ENCODE assay signal across 8 cellular contexts in the genomic region with DNA sequence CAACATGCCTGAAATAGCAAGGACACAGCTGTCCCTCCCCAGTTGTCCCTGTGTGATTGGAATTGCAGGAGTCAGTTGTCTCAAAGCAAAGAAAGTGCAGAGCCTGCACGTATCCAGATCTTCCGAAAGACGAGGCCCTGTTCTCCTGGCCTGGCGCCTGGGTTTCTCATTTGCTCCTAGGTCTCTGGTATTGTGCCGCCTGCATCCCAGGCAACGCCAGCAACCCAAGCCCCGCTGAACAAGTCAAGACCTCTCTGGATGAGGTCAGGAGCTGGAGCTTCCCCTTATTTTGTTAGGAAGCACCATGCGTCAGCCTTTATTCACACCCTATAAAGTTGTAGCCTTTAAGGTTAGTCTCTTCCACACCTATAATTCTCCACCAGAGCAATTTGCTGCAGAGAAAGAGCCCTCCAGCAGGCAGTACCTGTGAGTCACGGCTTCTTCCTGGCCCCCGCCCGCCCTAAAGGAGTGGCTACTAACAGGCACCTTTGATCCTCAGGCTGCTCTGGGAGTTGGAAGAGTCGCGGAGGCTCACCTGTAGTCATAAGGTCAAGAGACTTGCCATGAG.
DNase-seq lines count a peak whose midpoint lies in the region; ATAC-seq, FAIRE-seq and TF ChIP-seq lines count a peak whose summit lies in the region.
"Had no signal": no experiment of that assay in that cellular context is flagged by ENCODE, and none has a peak within 500 bp of the region (broad histone marks: within the 10 kb centered on the region; RNA-seq: fewer than 3 reads in every experiment).

No MANE protein-coding gene starts in this region.

- H3K36me3 ChIP-seq in PC-3 (ENCODE audit: low read depth, low read length) (no peaks in the 10 kb centered on the region), H1 (ENCODE audit: control insufficient read depth in 2 of 4, insufficient read depth in 4 of 4, low read length in 3 of 4) (no peaks in the 10 kb centered on the region), mesendoderm (ENCODE audit: control insufficient read depth, insufficient read depth, low read length) (no peaks in the 10 kb centered on the region), upper lobe of left lung (no peaks in the 10 kb centered on the region)

- no peaks in the 10 kb centered on the region for H3K9me2 ChIP-seq in PC-3 (replicated peaks; ENCODE audit: low read length)

- H3K27me3 ChIP-seq in PC-3 (ENCODE audit: low read length) (no peaks in the 10 kb centered on the region), H1 (replicated peaks in 1 of 4; ENCODE audit: control insufficient read depth in 3 of 4, extremely low read depth in 1 of 4, insufficient read depth in 3 of 4, low read length in 3 of 4) (no peaks in the 10 kb centered on the region), mesendoderm (ENCODE audit: insufficient read depth, low read length, poor library complexity) (no peaks in the 10 kb centered on the region), upper lobe of left lung (no peaks in the 10 kb centered on the region)

- POLR2A ChIA-PET in PC-3 (lab: Charles Lee; ENCODE audit: unreplicated experiment): interaction anchor here (0.5 to 1.0 kb wide), 6 partner anchors 26 to 81 kb away, joined by 3 to 8 read pairs (median 4); no protein-coding TSS in a partner anchor
- POLR2A ChIA-PET in H1 (lab: Charles Lee; ENCODE audit: partially characterized antibody): no interaction called here

- peak overlapping the region; percentile 99 for H3K9ac ChIP-seq in PC-3 (ENCODE audit: low read length)
- H3K9ac ChIP-seq in H1 (replicated peaks in 1 of 4; ENCODE audit: extremely low read depth in 1 of 4, low read depth in 3 of 4, low read length in 3 of 4): no peak overlapping the region
- H3K9ac ChIP-seq in mesendoderm (ENCODE audit: low read length): no peak overlapping the region

- intact Hi-C loops in PC-3 (cut with micrococcal nuclease): loop anchor here (1.0 to 10.0 kb wide), 3 partner anchors 85 to 503 kb away; no protein-coding TSS in a partner anchor

- no peak overlapping the region for H2AK5ac ChIP-seq in H1 (ENCODE audit: low read depth, low read length)
- H2AK5ac ChIP-seq in mesendoderm (ENCODE audit: low read length): no peak overlapping the region

- H2BK5ac ChIP-seq in H1 (ENCODE audit: low read depth, low read length) (no peak overlapping the region), mesendoderm (ENCODE audit: low read length) (no peak overlapping the region)

- H3K56ac ChIP-seq in H1 (replicated peaks; ENCODE audit: insufficient read length, low read depth, low read length): no peak overlapping the region
- no peak overlapping the region for H3K56ac ChIP-seq in mesendoderm (ENCODE audit: low read length)

- no peak for TF ChIP-seq CTCF in PC-3 (conservative IDR thresholded peaks at IDR 0.05; ENCODE audit: low read depth, low read length)
- TF ChIP-seq CTCF in H1 (IDR thresholded peaks at IDR 0.05; ENCODE audit: control extremely low read depth in 1 of 3, insufficient read depth in 1 of 3, low read depth in 1 of 3, low read length in 3 of 3): no peak
- no peak for TF ChIP-seq CTCF in upper lobe of left lung (IDR thresholded peaks at IDR 0.05)

- H3K4me3 ChIP-seq in PC-3 (ENCODE audit: low read length): peak overlapping the region; percentile 58; the same call in 1 of the 2 replicates
- no peak overlapping the region for H3K4me3 ChIP-seq in H1 (ENCODE audit: extremely low read depth in 1 of 4, insufficient read depth in 2 of 4, low read depth in 3 of 4, low read length in 4 of 4)
- no peak overlapping the region for H3K4me3 ChIP-seq in mesendoderm (ENCODE audit: low read length)
- H3K4me3 ChIP-seq in upper lobe of left lung: no peak overlapping the region

- H2BK12ac ChIP-seq in H1 (ENCODE audit: low read depth, low read length): no peak overlapping the region

- peak overlapping the region; percentile 83 for H3K4me2 ChIP-seq in PC-3 (ENCODE audit: low read length)
- H3K4me2 ChIP-seq in H1 (ENCODE audit: insufficient read depth in 1 of 2, low read depth in 2 of 2, low read length in 2 of 2): no peak overlapping the region
- no peak overlapping the region for H3K4me2 ChIP-seq in mesendoderm (ENCODE audit: low read length)

- H3K9me3 ChIP-seq in PC-3 (ENCODE audit: low read length) (no peaks in the 10 kb centered on the region), H1 (ENCODE audit: insufficient read depth in 2 of 2, low read depth in 1 of 2, low read length in 1 of 2) (no peaks in the 10 kb centered on the region), upper lobe of left lung (no peaks in the 10 kb centered on the region)

- CTCF ChIA-PET in PC-3 (lab: Charles Lee) (no interaction called here), H1 (lab: Charles Lee; ENCODE audit: partially characterized antibody) (interaction anchor here (0.8 kb wide), 1 partner anchor 401 kb away, joined by 3 read pairs; no protein-coding TSS in a partner anchor)

- H2BK20ac ChIP-seq in H1 (ENCODE audit: low read length): no peak overlapping the region

- no peak overlapping the region for H4K91ac ChIP-seq in H1 (replicated peaks; ENCODE audit: insufficient read length, low read length)

- H3K4ac ChIP-seq in H1 (replicated peaks; ENCODE audit: insufficient read length, low read depth, low read length) (no peak overlapping the region), mesendoderm (ENCODE audit: low read depth, low read length) (no peak overlapping the region)

- no TSS peak for BruUV-seq in PC-3 (replicated peaks; lab: Mats Ljungman, UMichigan)

- no peak; a peak in 1 of 4 replicates for TF ChIP-seq RAD21 in H1 (IDR thresholded peaks at IDR 0.05 in 1 of 2, conservative IDR thresholded peaks at IDR 0.05 in 1 of 2; ENCODE audit: low read depth in 2 of 2, low read length in 2 of 2)

- H4K20me1 ChIP-seq in PC-3 (ENCODE audit: low read length): no peaks in the 10 kb centered on the region
- H4K20me1 ChIP-seq in H1 (replicated peaks in 1 of 2; ENCODE audit: control insufficient read depth in 1 of 2, insufficient read depth in 2 of 2, low read length in 2 of 2): no peaks in the 10 kb centered on the region

- no peak for FAIRE-seq in H1 (lab: Jason Lieb, UNC)

- no peak overlapping the region for H2BK15ac ChIP-seq in H1 (ENCODE audit: low read length)
- no peak overlapping the region for H2BK15ac ChIP-seq in mesendoderm (replicated peaks; ENCODE audit: low read depth)

- TF ChIP-seq POLR2A in H1 (IDR thresholded peaks at IDR 0.05; ENCODE audit: control extremely low read depth in 1 of 2, low read depth in 2 of 2, low read length in 2 of 2) (no peak), upper lobe of left lung (IDR thresholded peaks at IDR 0.05) (no peak)

- H3K23ac ChIP-seq in H1 (ENCODE audit: insufficient read length): no peak overlapping the region
- no peak overlapping the region for H3K23ac ChIP-seq in mesendoderm (ENCODE audit: low read length)

- ATAC-seq in PC-3 (peak; percentile 68), upper lobe of left lung (ENCODE audit: low FRiP score in 2 of 2) (peak; percentile 11 to 36), GM19452 (IDR thresholded peaks at IDR 0.05; ENCODE audit: unreplicated experiment) (no peak), GM18867 (IDR thresholded peaks at IDR 0.05; ENCODE audit: unreplicated experiment) (no peak)

- H3K4me1 ChIP-seq in PC-3 (ENCODE audit: insufficient read depth, low read length) (peaks cover 28% of the 10 kb centered on the region), H1 (replicated peaks in 1 of 4; ENCODE audit: control insufficient read depth in 3 of 4, insufficient read depth in 4 of 4, low read length in 3 of 4) (no peaks in the 10 kb centered on the region; a peak in 1 of 7 replicates), mesendoderm (ENCODE audit: control insufficient read depth, low read depth, low read length) (no peaks in the 10 kb centered on the region), upper lobe of left lung (peaks cover 15 to 33% (median 23%) of the 10 kb centered on the region in 4 donors)

- TF ChIP-seq EP300 in H1 (IDR thresholded peaks at IDR 0.05; ENCODE audit: borderline replicate concordance in 1 of 2, low read depth in 2 of 2, low read length in 2 of 2): no peak
- TF ChIP-seq EP300 in upper lobe of left lung (IDR thresholded peaks at IDR 0.05): no peak

- H3K18ac ChIP-seq in H1 (ENCODE audit: extremely low read depth, low read length) (no peak overlapping the region), mesendoderm (ENCODE audit: low read length) (no peak overlapping the region)

- WGBS in H1 (ENCODE audit: extremely low coverage in 1 of 2, insufficient coverage in 1 of 2, insufficient read length in 1 of 2, insufficient replicate concordance in 2 of 2, low coverage in 1 of 2, low lambda C conversion rate in 2 of 2, missing lambda C conversion rate in 1 of 2), 2 experiments: 82% methylated on average over 13 of the region's 13 CpGs; no CpG with 5 or more reads in 1 of the 2 experiments
- no CpG with 5 or more reads among the region's 13 CpGs for WGBS in mesendoderm (ENCODE audit: extremely low coverage, insufficient coverage, low lambda C conversion rate)
- 92 to 94% methylated on average over 13 of the region's 13 CpGs for WGBS in upper lobe of left lung, 2 donors

- peaks cover 5% of the 10 kb centered on the region for H3F3A ChIP-seq in PC-3 (ENCODE audit: low read length, unreplicated experiment)

- H3K14ac ChIP-seq in H1 (ENCODE audit: insufficient read length): no peak overlapping the region

- H4K8ac ChIP-seq in H1 (ENCODE audit: extremely low read depth, insufficient read depth, low read length): no peak overlapping the region
- no peak overlapping the region for H4K8ac ChIP-seq in mesendoderm (ENCODE audit: low read depth, low read length)

- no peaks in the 10 kb centered on the region for H3K79me1 ChIP-seq in H1 (ENCODE audit: low read depth, low read length)
- no peaks in the 10 kb centered on the region for H3K79me1 ChIP-seq in mesendoderm (ENCODE audit: low read length)

- DNase-seq in PC-3: peak; percentile 91
- no peak for DNase-seq in H1 (ENCODE audit: low read depth in 1 of 2, low spot score in 2 of 2)
- peak; percentile 74 for DNase-seq in mesendoderm
- no peak for DNase-seq in upper lobe of left lung
- no peak for DNase-seq in NCI-H345 treated with DMSO at 0.1 percent for 48 hours (lab: John Stamatoyannopoulos, UW; ENCODE audit: unreplicated experiment)
- DNase-seq: activated CD4-positive, alpha-beta memory T cell treated with anti-CD3 and anti-CD28 coated beads for 36 hours had no signal

- H4K5ac ChIP-seq in H1 (ENCODE audit: insufficient read length, low read depth, low read length) (no peak overlapping the region), mesendoderm (ENCODE audit: low read length) (no peak overlapping the region)

- H2AFZ ChIP-seq in PC-3 (ENCODE audit: low read length): no peak overlapping the region
- H2AFZ ChIP-seq in H1 (ENCODE audit: low read length): peak overlapping the region; percentile 38; the same call in 1 of the 2 replicates

- H2BK120ac ChIP-seq in H1 (replicated peaks; ENCODE audit: low read depth, low read length): no peak overlapping the region
- H2BK120ac ChIP-seq in mesendoderm (ENCODE audit: low read depth, low read length): no peak overlapping the region

- H3K27ac ChIP-seq in PC-3 (ENCODE audit: low read length): peak overlapping the region; percentile 100
- no peak overlapping the region for H3K27ac ChIP-seq in H1 (ENCODE audit: low read depth, low read length)
- H3K27ac ChIP-seq in mesendoderm (ENCODE audit: low read depth, low read length): no peak overlapping the region
- H3K27ac ChIP-seq in upper lobe of left lung: peak overlapping the region; percentile 75 to 89 (median 88)

- H3K79me2 ChIP-seq in PC-3 (ENCODE audit: low read length) (no peaks in the 10 kb centered on the region), H1 (ENCODE audit: control insufficient read depth in 1 of 2, insufficient read depth in 2 of 2, low read length in 2 of 2) (no peaks in the 10 kb centered on the region), mesendoderm (ENCODE audit: control insufficient read depth, insufficient read depth, low read length) (no peaks in the 10 kb centered on the region)

- H3K23me2 ChIP-seq in H1 (ENCODE audit: low read depth, low read length): no peaks in the 10 kb centered on the region

Comparison
In these comparisons a context has a peak if more than half of its experiments do, and no peak if none do; other contexts are left out.
1. ATAC-seq: peak in PC-3 (single experiment) and upper lobe of left lung (2 of 2); none in GM19452 (single experiment) and GM18867 (single experiment).
2. DNase-seq: peak in PC-3 (single experiment) and mesendoderm (single experiment); none in H1 (0 of 2), upper lobe of left lung (0 of 2) and NCI-H345 treated with DMSO at 0.1 percent for 48 hours (single experiment).
3. H3K27ac ChIP-seq: peak in PC-3 (single experiment) and upper lobe of left lung (4 of 4); none in H1 (single experiment) and mesendoderm (single experiment).